Comparison of ENCODE assay signal across 1 cellular context in the genomic region with DNA sequence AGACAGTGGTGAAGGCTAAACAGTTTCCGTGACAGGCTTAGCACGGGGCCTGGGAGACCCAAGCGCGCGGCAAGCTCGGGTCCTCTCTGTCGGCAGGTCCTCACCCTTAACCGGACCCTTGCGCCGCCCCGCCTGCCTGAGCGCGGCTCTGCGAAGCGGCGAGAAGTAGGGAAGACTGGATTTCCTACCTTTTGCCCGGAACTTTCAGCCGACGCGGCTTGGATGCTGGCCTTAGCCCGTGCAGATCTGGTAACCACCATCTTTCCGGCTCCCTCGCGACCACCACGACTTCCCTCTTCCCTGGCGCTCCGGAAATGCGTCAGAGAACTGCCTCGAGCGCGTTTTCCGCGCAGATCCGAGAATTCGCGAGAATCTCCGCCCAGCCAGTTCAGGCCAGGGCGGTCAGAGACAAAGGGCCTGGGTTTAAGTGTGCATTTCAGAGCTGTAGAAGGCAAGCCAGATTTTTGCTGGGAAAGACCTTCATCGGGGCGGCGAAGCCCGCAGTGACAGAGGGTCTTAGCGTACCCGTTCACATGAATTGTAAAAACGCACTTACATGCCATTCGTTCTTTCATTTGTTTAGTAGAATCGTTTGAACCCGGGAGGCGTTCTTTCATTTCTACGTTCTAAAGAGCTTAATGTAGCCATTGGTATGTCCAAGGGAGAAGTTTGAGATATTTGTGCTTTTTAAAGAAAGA.
TF ChIP-seq lines count a peak whose summit lies in the region.

A gene with protein sequence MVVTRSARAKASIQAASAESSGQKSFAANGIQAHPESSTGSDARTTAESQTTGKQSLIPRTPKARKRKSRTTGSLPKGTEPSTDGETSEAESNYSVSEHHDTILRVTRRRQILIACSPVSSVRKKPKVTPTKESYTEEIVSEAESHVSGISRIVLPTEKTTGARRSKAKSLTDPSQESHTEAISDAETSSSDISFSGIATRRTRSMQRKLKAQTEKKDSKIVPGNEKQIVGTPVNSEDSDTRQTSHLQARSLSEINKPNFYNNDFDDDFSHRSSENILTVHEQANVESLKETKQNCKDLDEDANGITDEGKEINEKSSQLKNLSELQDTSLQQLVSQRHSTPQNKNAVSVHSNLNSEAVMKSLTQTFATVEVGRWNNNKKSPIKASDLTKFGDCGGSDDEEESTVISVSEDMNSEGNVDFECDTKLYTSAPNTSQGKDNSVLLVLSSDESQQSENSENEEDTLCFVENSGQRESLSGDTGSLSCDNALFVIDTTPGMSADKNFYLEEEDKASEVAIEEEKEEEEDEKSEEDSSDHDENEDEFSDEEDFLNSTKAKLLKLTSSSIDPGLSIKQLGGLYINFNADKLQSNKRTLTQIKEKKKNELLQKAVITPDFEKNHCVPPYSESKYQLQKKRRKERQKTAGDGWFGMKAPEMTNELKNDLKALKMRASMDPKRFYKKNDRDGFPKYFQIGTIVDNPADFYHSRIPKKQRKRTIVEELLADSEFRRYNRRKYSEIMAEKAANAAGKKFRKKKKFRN (minus strand): TSS at position 318 of the 698 bp plus-strand sequence. CDS start 58 bp downstream, at position 260.

TF ChIP-seq in HepG2, 621 proteins besides CTCF, POLR2A, EP300 and RAD21 (continued from another document and continues in another):
- TF ChIP-seq ZNF660 (CRISPR knock-in tag; IDR thresholded peaks at IDR 0.05; ENCODE audit: borderline replicate concordance, low read depth) (no peak), SAP130 (CRISPR knock-in tag; IDR thresholded peaks at IDR 0.05; ENCODE audit: low read depth) (peak; percentile 96), JUND (CRISPR knock-in tag; IDR thresholded peaks at IDR 0.05) (no peak), RBM39 (IDR thresholded peaks at IDR 0.05; ENCODE audit: low read depth, low read length, poor library complexity, severe bottlenecking) (peak; percentile 66), SIN3B (IDR thresholded peaks at IDR 0.05; ENCODE audit: low read length) (peak; percentile 96), HNRNPLL (IDR thresholded peaks at IDR 0.05; ENCODE audit: low read depth, low read length, poor library complexity, severe bottlenecking) (peak; percentile 69), SNAPC2 (CRISPR knock-in tag; IDR thresholded peaks at IDR 0.05) (peak; percentile 57; the same call in 1 of the 2 replicates), ZNF570 (CRISPR knock-in tag; IDR thresholded peaks at IDR 0.05; ENCODE audit: borderline replicate concordance) (no peak), ZNF335 (CRISPR knock-in tag; IDR thresholded peaks at IDR 0.05) (peak; percentile 84), TCF7 (IDR thresholded peaks at IDR 0.05; ENCODE audit: low read depth) (no peak), TGIF2 (CRISPR knock-in tag; IDR thresholded peaks at IDR 0.05) (peak; percentile 51; the same call in 1 of the 2 replicates), ZNF761 (CRISPR knock-in tag; conservative IDR thresholded peaks at IDR 0.05) (0 out of 2 replicates have a peak, but pooled peaks have one; percentile 39), SP5 (CRISPR knock-in tag; IDR thresholded peaks at IDR 0.05; ENCODE audit: borderline replicate concordance, low read depth) (peak; percentile 85), ZNF24 (IDR thresholded peaks at IDR 0.05) (no peak), ZBTB1 (CRISPR knock-in tag; IDR thresholded peaks at IDR 0.05; ENCODE audit: borderline replicate concordance) (no peak)
- TF ChIP-seq, protein P1, sequence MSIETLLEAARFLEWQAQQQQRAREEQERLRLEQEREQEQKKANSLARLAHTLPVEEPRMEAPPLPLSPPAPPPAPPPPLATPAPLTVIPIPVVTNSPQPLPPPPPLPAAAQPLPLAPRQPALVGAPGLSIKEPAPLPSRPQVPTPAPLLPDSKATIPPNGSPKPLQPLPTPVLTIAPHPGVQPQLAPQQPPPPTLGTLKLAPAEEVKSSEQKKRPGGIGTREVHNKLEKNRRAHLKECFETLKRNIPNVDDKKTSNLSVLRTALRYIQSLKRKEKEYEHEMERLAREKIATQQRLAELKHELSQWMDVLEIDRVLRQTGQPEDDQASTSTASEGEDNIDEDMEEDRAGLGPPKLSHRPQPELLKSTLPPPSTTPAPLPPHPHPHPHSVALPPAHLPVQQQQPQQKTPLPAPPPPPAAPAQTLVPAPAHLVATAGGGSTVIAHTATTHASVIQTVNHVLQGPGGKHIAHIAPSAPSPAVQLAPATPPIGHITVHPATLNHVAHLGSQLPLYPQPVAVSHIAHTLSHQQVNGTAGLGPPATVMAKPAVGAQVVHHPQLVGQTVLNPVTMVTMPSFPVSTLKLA (IDR thresholded peaks at IDR 0.05): no peak; the same call in 1 of the 2 replicates
- TF ChIP-seq, protein P2, sequence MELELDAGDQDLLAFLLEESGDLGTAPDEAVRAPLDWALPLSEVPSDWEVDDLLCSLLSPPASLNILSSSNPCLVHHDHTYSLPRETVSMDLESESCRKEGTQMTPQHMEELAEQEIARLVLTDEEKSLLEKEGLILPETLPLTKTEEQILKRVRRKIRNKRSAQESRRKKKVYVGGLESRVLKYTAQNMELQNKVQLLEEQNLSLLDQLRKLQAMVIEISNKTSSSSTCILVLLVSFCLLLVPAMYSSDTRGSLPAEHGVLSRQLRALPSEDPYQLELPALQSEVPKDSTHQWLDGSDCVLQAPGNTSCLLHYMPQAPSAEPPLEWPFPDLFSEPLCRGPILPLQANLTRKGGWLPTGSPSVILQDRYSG (CRISPR knock-in tag; IDR thresholded peaks at IDR 0.05): 0 out of 2 replicates have a peak, but pooled peaks have one; percentile 66
- TF ChIP-seq, protein P3, sequence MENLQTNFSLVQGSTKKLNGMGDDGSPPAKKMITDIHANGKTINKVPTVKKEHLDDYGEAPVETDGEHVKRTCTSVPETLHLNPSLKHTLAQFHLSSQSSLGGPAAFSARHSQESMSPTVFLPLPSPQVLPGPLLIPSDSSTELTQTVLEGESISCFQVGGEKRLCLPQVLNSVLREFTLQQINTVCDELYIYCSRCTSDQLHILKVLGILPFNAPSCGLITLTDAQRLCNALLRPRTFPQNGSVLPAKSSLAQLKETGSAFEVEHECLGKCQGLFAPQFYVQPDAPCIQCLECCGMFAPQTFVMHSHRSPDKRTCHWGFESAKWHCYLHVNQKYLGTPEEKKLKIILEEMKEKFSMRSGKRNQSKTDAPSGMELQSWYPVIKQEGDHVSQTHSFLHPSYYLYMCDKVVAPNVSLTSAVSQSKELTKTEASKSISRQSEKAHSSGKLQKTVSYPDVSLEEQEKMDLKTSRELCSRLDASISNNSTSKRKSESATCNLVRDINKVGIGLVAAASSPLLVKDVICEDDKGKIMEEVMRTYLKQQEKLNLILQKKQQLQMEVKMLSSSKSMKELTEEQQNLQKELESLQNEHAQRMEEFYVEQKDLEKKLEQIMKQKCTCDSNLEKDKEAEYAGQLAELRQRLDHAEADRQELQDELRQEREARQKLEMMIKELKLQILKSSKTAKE (CRISPR knock-in tag; IDR thresholded peaks at IDR 0.05; ENCODE audit: borderline replicate concordance): no peak
- TF ChIP-seq, protein P4, sequence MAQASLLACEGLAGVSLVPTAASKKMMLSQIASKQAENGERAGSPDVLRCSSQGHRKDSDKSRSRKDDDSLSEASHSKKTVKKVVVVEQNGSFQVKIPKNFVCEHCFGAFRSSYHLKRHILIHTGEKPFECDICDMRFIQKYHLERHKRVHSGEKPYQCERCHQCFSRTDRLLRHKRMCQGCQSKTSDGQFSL (CRISPR knock-in tag; IDR thresholded peaks at IDR 0.05): peak; percentile 17; the same call in 1 of the 2 replicates
- TF ChIP-seq, protein P5, sequence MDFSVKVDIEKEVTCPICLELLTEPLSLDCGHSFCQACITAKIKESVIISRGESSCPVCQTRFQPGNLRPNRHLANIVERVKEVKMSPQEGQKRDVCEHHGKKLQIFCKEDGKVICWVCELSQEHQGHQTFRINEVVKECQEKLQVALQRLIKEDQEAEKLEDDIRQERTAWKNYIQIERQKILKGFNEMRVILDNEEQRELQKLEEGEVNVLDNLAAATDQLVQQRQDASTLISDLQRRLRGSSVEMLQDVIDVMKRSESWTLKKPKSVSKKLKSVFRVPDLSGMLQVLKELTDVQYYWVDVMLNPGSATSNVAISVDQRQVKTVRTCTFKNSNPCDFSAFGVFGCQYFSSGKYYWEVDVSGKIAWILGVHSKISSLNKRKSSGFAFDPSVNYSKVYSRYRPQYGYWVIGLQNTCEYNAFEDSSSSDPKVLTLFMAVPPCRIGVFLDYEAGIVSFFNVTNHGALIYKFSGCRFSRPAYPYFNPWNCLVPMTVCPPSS (IDR thresholded peaks at IDR 0.05): no peak
- TF ChIP-seq, protein P6, sequence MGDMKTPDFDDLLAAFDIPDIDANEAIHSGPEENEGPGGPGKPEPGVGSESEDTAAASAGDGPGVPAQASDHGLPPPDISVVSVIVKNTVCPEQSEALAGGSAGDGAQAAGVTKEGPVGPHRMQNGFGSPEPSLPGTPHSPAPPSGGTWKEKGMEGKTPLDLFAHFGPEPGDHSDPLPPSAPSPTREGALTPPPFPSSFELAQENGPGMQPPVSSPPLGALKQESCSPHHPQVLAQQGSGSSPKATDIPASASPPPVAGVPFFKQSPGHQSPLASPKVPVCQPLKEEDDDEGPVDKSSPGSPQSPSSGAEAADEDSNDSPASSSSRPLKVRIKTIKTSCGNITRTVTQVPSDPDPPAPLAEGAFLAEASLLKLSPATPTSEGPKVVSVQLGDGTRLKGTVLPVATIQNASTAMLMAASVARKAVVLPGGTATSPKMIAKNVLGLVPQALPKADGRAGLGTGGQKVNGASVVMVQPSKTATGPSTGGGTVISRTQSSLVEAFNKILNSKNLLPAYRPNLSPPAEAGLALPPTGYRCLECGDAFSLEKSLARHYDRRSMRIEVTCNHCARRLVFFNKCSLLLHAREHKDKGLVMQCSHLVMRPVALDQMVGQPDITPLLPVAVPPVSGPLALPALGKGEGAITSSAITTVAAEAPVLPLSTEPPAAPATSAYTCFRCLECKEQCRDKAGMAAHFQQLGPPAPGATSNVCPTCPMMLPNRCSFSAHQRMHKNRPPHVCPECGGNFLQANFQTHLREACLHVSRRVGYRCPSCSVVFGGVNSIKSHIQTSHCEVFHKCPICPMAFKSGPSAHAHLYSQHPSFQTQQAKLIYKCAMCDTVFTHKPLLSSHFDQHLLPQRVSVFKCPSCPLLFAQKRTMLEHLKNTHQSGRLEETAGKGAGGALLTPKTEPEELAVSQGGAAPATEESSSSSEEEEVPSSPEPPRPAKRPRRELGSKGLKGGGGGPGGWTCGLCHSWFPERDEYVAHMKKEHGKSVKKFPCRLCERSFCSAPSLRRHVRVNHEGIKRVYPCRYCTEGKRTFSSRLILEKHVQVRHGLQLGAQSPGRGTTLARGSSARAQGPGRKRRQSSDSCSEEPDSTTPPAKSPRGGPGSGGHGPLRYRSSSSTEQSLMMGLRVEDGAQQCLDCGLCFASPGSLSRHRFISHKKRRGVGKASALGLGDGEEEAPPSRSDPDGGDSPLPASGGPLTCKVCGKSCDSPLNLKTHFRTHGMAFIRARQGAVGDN (CRISPR knock-in tag; IDR thresholded peaks at IDR 0.05): peak; percentile 89
- TF ChIP-seq, protein P7, sequence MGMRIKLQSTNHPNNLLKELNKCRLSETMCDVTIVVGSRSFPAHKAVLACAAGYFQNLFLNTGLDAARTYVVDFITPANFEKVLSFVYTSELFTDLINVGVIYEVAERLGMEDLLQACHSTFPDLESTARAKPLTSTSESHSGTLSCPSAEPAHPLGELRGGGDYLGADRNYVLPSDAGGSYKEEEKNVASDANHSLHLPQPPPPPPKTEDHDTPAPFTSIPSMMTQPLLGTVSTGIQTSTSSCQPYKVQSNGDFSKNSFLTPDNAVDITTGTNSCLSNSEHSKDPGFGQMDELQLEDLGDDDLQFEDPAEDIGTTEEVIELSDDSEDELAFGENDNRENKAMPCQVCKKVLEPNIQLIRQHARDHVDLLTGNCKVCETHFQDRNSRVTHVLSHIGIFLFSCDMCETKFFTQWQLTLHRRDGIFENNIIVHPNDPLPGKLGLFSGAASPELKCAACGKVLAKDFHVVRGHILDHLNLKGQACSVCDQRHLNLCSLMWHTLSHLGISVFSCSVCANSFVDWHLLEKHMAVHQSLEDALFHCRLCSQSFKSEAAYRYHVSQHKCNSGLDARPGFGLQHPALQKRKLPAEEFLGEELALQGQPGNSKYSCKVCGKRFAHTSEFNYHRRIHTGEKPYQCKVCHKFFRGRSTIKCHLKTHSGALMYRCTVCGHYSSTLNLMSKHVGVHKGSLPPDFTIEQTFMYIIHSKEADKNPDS (CRISPR knock-in tag; IDR thresholded peaks at IDR 0.05): no peak
- TF ChIP-seq, protein P8, sequence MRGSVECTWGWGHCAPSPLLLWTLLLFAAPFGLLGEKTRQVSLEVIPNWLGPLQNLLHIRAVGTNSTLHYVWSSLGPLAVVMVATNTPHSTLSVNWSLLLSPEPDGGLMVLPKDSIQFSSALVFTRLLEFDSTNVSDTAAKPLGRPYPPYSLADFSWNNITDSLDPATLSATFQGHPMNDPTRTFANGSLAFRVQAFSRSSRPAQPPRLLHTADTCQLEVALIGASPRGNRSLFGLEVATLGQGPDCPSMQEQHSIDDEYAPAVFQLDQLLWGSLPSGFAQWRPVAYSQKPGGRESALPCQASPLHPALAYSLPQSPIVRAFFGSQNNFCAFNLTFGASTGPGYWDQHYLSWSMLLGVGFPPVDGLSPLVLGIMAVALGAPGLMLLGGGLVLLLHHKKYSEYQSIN (CRISPR knock-in tag; IDR thresholded peaks at IDR 0.05; ENCODE audit: borderline replicate concordance): no peak
- TF ChIP-seq, protein P9, sequence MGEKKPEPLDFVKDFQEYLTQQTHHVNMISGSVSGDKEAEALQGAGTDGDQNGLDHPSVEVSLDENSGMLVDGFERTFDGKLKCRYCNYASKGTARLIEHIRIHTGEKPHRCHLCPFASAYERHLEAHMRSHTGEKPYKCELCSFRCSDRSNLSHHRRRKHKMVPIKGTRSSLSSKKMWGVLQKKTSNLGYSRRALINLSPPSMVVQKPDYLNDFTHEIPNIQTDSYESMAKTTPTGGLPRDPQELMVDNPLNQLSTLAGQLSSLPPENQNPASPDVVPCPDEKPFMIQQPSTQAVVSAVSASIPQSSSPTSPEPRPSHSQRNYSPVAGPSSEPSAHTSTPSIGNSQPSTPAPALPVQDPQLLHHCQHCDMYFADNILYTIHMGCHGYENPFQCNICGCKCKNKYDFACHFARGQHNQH (CRISPR knock-in tag; IDR thresholded peaks at IDR 0.05): peak; percentile 85
- TF ChIP-seq, protein P10, sequence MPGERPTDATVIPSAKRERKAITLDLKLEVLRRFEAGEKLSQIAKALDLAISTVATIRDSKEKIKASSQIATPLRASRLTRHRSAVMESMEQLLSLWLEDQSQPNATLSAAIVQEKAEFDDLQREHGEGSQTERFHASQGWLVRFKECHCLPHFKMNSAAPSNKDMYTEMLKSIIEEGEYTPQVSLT (CRISPR knock-in tag; IDR thresholded peaks at IDR 0.05; ENCODE audit: borderline replicate concordance, low read depth): no peak
- TF ChIP-seq, protein P11, sequence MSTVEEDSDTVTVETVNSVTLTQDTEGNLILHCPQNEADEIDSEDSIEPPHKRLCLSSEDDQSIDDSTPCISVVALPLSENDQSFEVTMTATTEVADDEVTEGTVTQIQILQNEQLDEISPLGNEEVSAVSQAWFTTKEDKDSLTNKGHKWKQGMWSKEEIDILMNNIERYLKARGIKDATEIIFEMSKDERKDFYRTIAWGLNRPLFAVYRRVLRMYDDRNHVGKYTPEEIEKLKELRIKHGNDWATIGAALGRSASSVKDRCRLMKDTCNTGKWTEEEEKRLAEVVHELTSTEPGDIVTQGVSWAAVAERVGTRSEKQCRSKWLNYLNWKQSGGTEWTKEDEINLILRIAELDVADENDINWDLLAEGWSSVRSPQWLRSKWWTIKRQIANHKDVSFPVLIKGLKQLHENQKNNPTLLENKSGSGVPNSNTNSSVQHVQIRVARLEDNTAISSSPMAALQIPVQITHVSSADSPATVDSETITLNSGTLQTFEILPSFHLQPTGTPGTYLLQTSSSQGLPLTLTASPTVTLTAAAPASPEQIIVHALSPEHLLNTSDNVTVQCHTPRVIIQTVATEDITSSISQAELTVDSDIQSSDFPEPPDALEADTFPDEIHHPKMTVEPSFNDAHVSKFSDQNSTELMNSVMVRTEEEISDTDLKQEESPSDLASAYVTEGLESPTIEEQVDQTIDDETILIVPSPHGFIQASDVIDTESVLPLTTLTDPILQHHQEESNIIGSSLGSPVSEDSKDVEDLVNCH (CRISPR knock-in tag; IDR thresholded peaks at IDR 0.05): no peak
